ENCODE assay signal across 9 cellular contexts in genomic region chr17:37373530-37374159, GRCh38. TPM values are rescaled to one million over a fixed set of nuclear protein-coding genes. Genes with fewer than 3 reads are reported as not detected.
DNase-seq lines count a peak whose midpoint lies in the region; ATAC-seq and TF ChIP-seq lines count a peak whose summit lies in the region.
"Had no signal": no experiment of that assay in that cellular context is flagged by ENCODE, and none has a peak within 500 bp of the region (broad histone marks: within the 10 kb centered on the region; RNA-seq: fewer than 3 reads in every experiment).

No MANE protein-coding gene starts in this region.

- no peaks in the 10 kb centered on the region for H3K36me3 ChIP-seq in mesendoderm (ENCODE audit: control insufficient read depth, insufficient read depth, low read length)

- no peaks in the 10 kb centered on the region for H3K79me1 ChIP-seq in mesendoderm (ENCODE audit: low read length)

- no peaks in the 10 kb centered on the region for H3K4me1 ChIP-seq in mesendoderm (ENCODE audit: control insufficient read depth, low read depth, low read length)

- TF ChIP-seq CTCF in GM12864 (IDR thresholded peaks at IDR 0.05; ENCODE audit: low read depth, low read length, missing control alignments): peak; percentile 99

- no peak overlapping the region for H3K4me2 ChIP-seq in mesendoderm (ENCODE audit: low read length)

- no peak overlapping the region for H2AK5ac ChIP-seq in mesendoderm (ENCODE audit: low read length)

- H3K27ac ChIP-seq in mesendoderm (ENCODE audit: low read depth, low read length): no peak overlapping the region

- CTCF ChIA-PET in activated CD4-positive, alpha-beta memory T cell treated with anti-CD3 and anti-CD28 coated beads for 36 hours (lab: Charles Lee): interaction anchor here (0.6 to 3.9 kb wide), 63 partner anchors 10 to 1389 kb away, joined by 3 to 47 read pairs (median 4); partner anchors contain the start of genes ACACA, MRM1 and TADA2A

- H3K27me3 Mint-ChIP-seq in activated CD4-positive, alpha-beta memory T cell treated with anti-CD3 and anti-CD28 coated beads for 36 hours: no peaks in the 10 kb centered on the region

- no peak overlapping the region for H3K4ac ChIP-seq in mesendoderm (ENCODE audit: low read depth, low read length)

- intact Hi-C loops in activated CD4-positive, alpha-beta memory T cell treated with anti-CD3 and anti-CD28 coated beads for 36 hours (cut with micrococcal nuclease): loop anchor here (1.0 to 10.0 kb wide), 2 partner anchors 24 to 749 kb away; no protein-coding TSS in a partner anchor

- H3K79me2 ChIP-seq in mesendoderm (ENCODE audit: control insufficient read depth, insufficient read depth, low read length): no peaks in the 10 kb centered on the region

- POLR2A ChIA-PET in activated CD4-positive, alpha-beta memory T cell treated with anti-CD3 and anti-CD28 coated beads for 36 hours (lab: Charles Lee): interaction anchor here (0.5 to 1.0 kb wide), 2 partner anchors 13 to 15 kb away, joined by 3 to 4 read pairs; no protein-coding TSS in a partner anchor

- no peak for ATAC-seq in HG03520 (IDR thresholded peaks at IDR 0.05; ENCODE audit: unreplicated experiment)

- no peak overlapping the region for H3K27ac Mint-ChIP-seq in activated CD4-positive, alpha-beta memory T cell treated with anti-CD3 and anti-CD28 coated beads for 36 hours

- H3K9ac ChIP-seq in mesendoderm (ENCODE audit: low read length): no peak overlapping the region

- no peak overlapping the region for H3K23ac ChIP-seq in mesendoderm (ENCODE audit: low read length)

- no peak overlapping the region for H4K8ac ChIP-seq in mesendoderm (ENCODE audit: low read depth, low read length)

- no peak overlapping the region for H2BK5ac ChIP-seq in mesendoderm (ENCODE audit: low read length)

- DNase-seq in GM12864 (ENCODE audit: low read depth) (peak; percentile 65), HuH-7 (ENCODE audit: low spot score) (peak; percentile 50), NOMO-1 (lab: John Stamatoyannopoulos, UW; ENCODE audit: unreplicated experiment in 2 of 2) (peak; percentile 46 to 68), mesendoderm (peak; percentile 93)
- DNase-seq in activated CD4-positive, alpha-beta memory T cell treated with anti-CD3 and anti-CD28 coated beads for 36 hours: peak; percentile 83
- peak; percentile 43 for DNase-seq in effector CD4-positive, alpha-beta T cell
- peak; percentile 70 for DNase-seq in stimulated activated CD8-positive, alpha-beta memory T cell treated with anti-CD3 and anti-CD28 coated beads, Interleukin-4, amount 100 ng/mL, for 48 hours

- H2BK120ac ChIP-seq in mesendoderm (ENCODE audit: low read depth, low read length): no peak overlapping the region

- H3K18ac ChIP-seq in mesendoderm (ENCODE audit: low read length): no peak overlapping the region

- H3K4me3 ChIP-seq in GM12864 (ENCODE audit: low read depth, low read length) (no peak overlapping the region), mesendoderm (ENCODE audit: low read length) (no peak overlapping the region)

- no peaks in the 10 kb centered on the region for H3K36me3 Mint-ChIP-seq in activated CD4-positive, alpha-beta memory T cell treated with anti-CD3 and anti-CD28 coated beads for 36 hours

- H3K9me3 Mint-ChIP-seq in activated CD4-positive, alpha-beta memory T cell treated with anti-CD3 and anti-CD28 coated beads for 36 hours: no peaks in the 10 kb centered on the region

- H3K4me3 Mint-ChIP-seq in activated CD4-positive, alpha-beta memory T cell treated with anti-CD3 and anti-CD28 coated beads for 36 hours: no peak overlapping the region

- H3K27me3 ChIP-seq in mesendoderm (ENCODE audit: insufficient read depth, low read length, poor library complexity): no peaks in the 10 kb centered on the region

- H4K5ac ChIP-seq in mesendoderm (ENCODE audit: low read length): no peak overlapping the region

- peaks cover 6% of the 10 kb centered on the region for H3K4me1 Mint-ChIP-seq in activated CD4-positive, alpha-beta memory T cell treated with anti-CD3 and anti-CD28 coated beads for 36 hours (ENCODE audit: low read depth)

- no peak overlapping the region for H2BK15ac ChIP-seq in mesendoderm (replicated peaks; ENCODE audit: low read depth)

- peak overlapping the region; percentile 1 for H3K56ac ChIP-seq in mesendoderm (ENCODE audit: low read length)

- whole genome bisulfite sequencing in mesendoderm (ENCODE audit: extremely low coverage, insufficient coverage, low lambda C conversion rate): no CpG with 5 or more reads among the region's 4 CpGs

RNA-seq across cellular contexts. Expression of gene C17orf78, which starts 2.1 kb away (rescaled TPM):
- not detected for total RNA-seq in activated CD4-positive, alpha-beta memory T cell treated with anti-CD3 and anti-CD28 coated beads for 36 hours
- not detected for polyA plus RNA-seq in mesendoderm (2013, experiment 1 of 2)
- not detected for polyA plus RNA-seq in mesendoderm (2013, experiment 2 of 2)
- total RNA-seq: glomerular endothelial cell had no signal

RNA-seq across cellular contexts. Expression of gene ACACA, which starts 33.0 kb away (rescaled TPM):
- total RNA-seq in activated CD4-positive, alpha-beta memory T cell treated with anti-CD3 and anti-CD28 coated beads for 36 hours: 10 to 100 TPM; 58.2 to 64.4 TPM
- 35.5 TPM for polyA plus RNA-seq in mesendoderm (2013, experiment 1 of 2)
- polyA plus RNA-seq in mesendoderm (2013, experiment 2 of 2): 34.5 TPM

RNA-seq across cellular contexts. Expression of gene TADA2A, which starts 33.0 kb away (rescaled TPM):
- total RNA-seq in activated CD4-positive, alpha-beta memory T cell treated with anti-CD3 and anti-CD28 coated beads for 36 hours: 10 to 100 TPM; 35.8 to 36.5 TPM
- 18.4 TPM for polyA plus RNA-seq in mesendoderm (2013, experiment 1 of 2)
- polyA plus RNA-seq in mesendoderm (2013, experiment 2 of 2): 17.6 TPM

Comparison
In these comparisons a context has a peak if more than half of its experiments do, and no peak if none do; other contexts are left out.
1. DNase-seq: peak in every context shown above with its lines; median percentile 93 in mesendoderm; 83 in activated CD4-positive, alpha-beta memory T cell treated with anti-CD3 and anti-CD28 coated beads for 36 hours; 70 in stimulated activated CD8-positive, alpha-beta memory T cell treated with anti-CD3 and anti-CD28 coated beads, Interleukin-4, amount 100 ng/mL, for 48 hours; 65 in GM12864; 57 in NOMO-1; 50 in HuH-7; 43 in effector CD4-positive, alpha-beta T cell.